Comparison of ENCODE assay signal across 11 cellular contexts in genomic region chr12:92485356-92486348, GRCh38.
DNase-seq lines count a peak whose midpoint lies in the region; ATAC-seq, FAIRE-seq and TF ChIP-seq lines count a peak whose summit lies in the region.
"Had no signal": no experiment of that assay in that cellular context is flagged by ENCODE, and none has a peak within 500 bp of the region (broad histone marks: within the 10 kb centered on the region; RNA-seq: fewer than 3 reads in every experiment).

No MANE protein-coding gene starts in this region.

- no peaks in the 10 kb centered on the region for H3K4me1 ChIP-seq in kidney (ENCODE audit: control insufficient read depth in 1 of 2, insufficient read depth in 1 of 2, low read depth in 1 of 2, low read length in 2 of 2)
- H3K4me1 ChIP-seq in suprapubic skin, result peaks cover 2% of the 10 kb centered on the region

- H3K27ac ChIP-seq in kidney (ENCODE audit: low read depth in 2 of 2, low read length in 2 of 2), result peak overlapping the region; percentile 18 to 57
- H3K27ac ChIP-seq in suprapubic skin, result peak overlapping the region; percentile 10

- FAIRE-seq in kidney (lab: Jason Lieb, UNC), result no peak

- DNase-seq in activated T-cell treated with anti-CD3 and anti-CD28 coated beads, Interleukin-2, amount 50 U/mL, for 24 hours, result no peak
- DNase-seq in activated T-cell treated with anti-CD3 and anti-CD28 coated beads for 4 hours, result no peak
- DNase-seq in activated naive CD8-positive, alpha-beta T cell treated with anti-CD3 and anti-CD28 coated beads, Interleukin-2, amount 50 U/mL, for 24 hours, result no peak
- no peak for DNase-seq in kidney
- no peak for DNase-seq in suprapubic skin (ENCODE audit: low spot score in 2 of 2)
- no peak for DNase-seq in islet precursor cell
- DNase-seq in RKO (ENCODE audit: low spot score), result no peak
- DNase-seq: activated CD4-positive, CD25-positive, alpha-beta regulatory T cell treated with anti-CD3 and anti-CD28 coated beads, Interleukin-2, amount 50 U/mL, for 72 hours; NCI-H2081 treated with DMSO at 0.1 percent for 48 hours; SHP77 had no signal

- TF ChIP-seq CTCF in kidney (IDR thresholded peaks at IDR 0.05; ENCODE audit: borderline replicate concordance, extremely low read depth, insufficient read depth) (no peak), suprapubic skin (IDR thresholded peaks at IDR 0.05) (no peak)

- H3K27ac Mint-ChIP-seq in activated T-cell treated with anti-CD3 and anti-CD28 coated beads, Interleukin-2, amount 50 U/mL, for 24 hours, result peak overlapping the region; percentile 37
- H3K27ac Mint-ChIP-seq in activated naive CD8-positive, alpha-beta T cell treated with anti-CD3 and anti-CD28 coated beads, Interleukin-2, amount 50 U/mL, for 24 hours, result peak overlapping the region; percentile 63

- H3K9me3 ChIP-seq in kidney (ENCODE audit: control insufficient read depth in 1 of 2, low read length in 2 of 2) (no peaks in the 10 kb centered on the region), suprapubic skin (no peaks in the 10 kb centered on the region)

- no peaks in the 10 kb centered on the region for H3K36me3 ChIP-seq in kidney (ENCODE audit: control insufficient read depth in 1 of 2, insufficient read depth in 2 of 2, low read length in 2 of 2)
- no peaks in the 10 kb centered on the region for H3K36me3 ChIP-seq in suprapubic skin

- WGBS in suprapubic skin, result 61% methylated on average over 6 of the region's 6 CpGs

- no peak for TF ChIP-seq POLR2A in suprapubic skin (IDR thresholded peaks at IDR 0.05)

- no peak for TF ChIP-seq EP300 in suprapubic skin (IDR thresholded peaks at IDR 0.05)

- H3K4me3 ChIP-seq in kidney (ENCODE audit: low read length in 2 of 2) (no peak overlapping the region), suprapubic skin (no peak overlapping the region)

- H3K27me3 Mint-ChIP-seq in activated T-cell treated with anti-CD3 and anti-CD28 coated beads, Interleukin-2, amount 50 U/mL, for 24 hours, result no peaks in the 10 kb centered on the region
- H3K27me3 Mint-ChIP-seq in activated naive CD8-positive, alpha-beta T cell treated with anti-CD3 and anti-CD28 coated beads, Interleukin-2, amount 50 U/mL, for 24 hours, result no peaks in the 10 kb centered on the region

- H3K9ac ChIP-seq in kidney (ENCODE audit: low read length in 2 of 2), result no peak overlapping the region

- intact Hi-C loops in kidney (cut with DNase I), result no loop called here

- no peaks in the 10 kb centered on the region for H3K36me3 Mint-ChIP-seq in activated T-cell treated with anti-CD3 and anti-CD28 coated beads, Interleukin-2, amount 50 U/mL, for 24 hours (ENCODE audit: low read depth)
- H3K36me3 Mint-ChIP-seq in activated naive CD8-positive, alpha-beta T cell treated with anti-CD3 and anti-CD28 coated beads, Interleukin-2, amount 50 U/mL, for 24 hours (ENCODE audit: low read depth), result peaks cover 7% of the 10 kb centered on the region

- H3K9me3 Mint-ChIP-seq in activated T-cell treated with anti-CD3 and anti-CD28 coated beads, Interleukin-2, amount 50 U/mL, for 24 hours, result peaks cover 4% of the 10 kb centered on the region
- H3K9me3 Mint-ChIP-seq in activated naive CD8-positive, alpha-beta T cell treated with anti-CD3 and anti-CD28 coated beads, Interleukin-2, amount 50 U/mL, for 24 hours, result peaks cover 3% of the 10 kb centered on the region

- H3K4me1 Mint-ChIP-seq in activated T-cell treated with anti-CD3 and anti-CD28 coated beads, Interleukin-2, amount 50 U/mL, for 24 hours (ENCODE audit: low read depth), result peaks cover 37% of the 10 kb centered on the region
- H3K4me1 Mint-ChIP-seq in activated naive CD8-positive, alpha-beta T cell treated with anti-CD3 and anti-CD28 coated beads, Interleukin-2, amount 50 U/mL, for 24 hours, result peaks cover 47% of the 10 kb centered on the region

- no peak for ATAC-seq in activated naive CD8-positive, alpha-beta T cell treated with anti-CD3 and anti-CD28 coated beads, Interleukin-2, amount 50 U/mL, for 24 hours
- ATAC-seq in HG02973 (IDR thresholded peaks at IDR 0.05; ENCODE audit: unreplicated experiment), result no peak

- no peaks in the 10 kb centered on the region for H3K27me3 ChIP-seq in suprapubic skin

- H3K4me3 Mint-ChIP-seq in activated T-cell treated with anti-CD3 and anti-CD28 coated beads, Interleukin-2, amount 50 U/mL, for 24 hours, result no peak overlapping the region
- H3K4me3 Mint-ChIP-seq in activated naive CD8-positive, alpha-beta T cell treated with anti-CD3 and anti-CD28 coated beads, Interleukin-2, amount 50 U/mL, for 24 hours, result no peak overlapping the region
